In the genomic region with DNA sequence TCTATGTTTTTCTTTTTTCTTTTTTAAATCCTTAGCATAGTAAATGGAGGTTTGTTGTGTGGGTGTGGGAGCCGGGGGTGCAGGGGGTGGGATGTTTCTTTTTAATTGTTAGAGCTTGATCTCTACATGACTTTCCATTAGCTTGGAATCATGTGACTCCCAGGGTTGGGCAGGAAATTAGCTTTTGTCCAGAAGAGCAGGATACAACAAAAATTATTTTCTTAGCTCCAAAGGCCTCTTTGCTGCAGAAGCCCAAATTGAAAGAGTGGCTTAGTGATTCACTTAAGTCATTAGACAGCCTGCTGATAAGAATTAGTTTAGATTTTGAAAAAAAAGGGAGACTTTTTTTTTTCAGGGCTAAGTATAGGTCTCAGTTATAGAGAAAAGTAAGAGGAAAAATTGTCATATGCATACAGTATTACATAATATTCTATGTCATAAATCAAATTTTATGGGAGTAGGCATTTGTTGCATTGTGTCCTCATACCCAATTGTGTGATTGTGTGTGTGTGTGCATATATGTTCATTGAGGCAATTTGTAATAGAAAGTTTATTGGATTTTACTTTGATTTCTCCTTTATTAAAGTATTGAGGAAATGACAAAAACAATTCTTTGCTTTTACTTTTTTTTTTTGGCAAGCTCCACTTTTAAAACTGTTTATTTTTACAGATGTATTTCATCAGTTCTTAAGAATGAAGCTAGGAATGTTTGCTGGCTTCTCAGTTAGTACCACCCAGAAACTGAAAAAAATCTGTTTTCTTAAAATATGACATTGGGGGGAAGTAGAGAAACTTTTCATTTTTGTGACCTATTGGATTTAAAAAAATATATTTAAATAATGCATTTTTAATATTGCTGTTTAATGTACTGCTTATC, we compare ENCODE assay signal across 12 cellular contexts. TPM values are rescaled to one million over a fixed set of nuclear protein-coding genes. Genes with fewer than 3 reads are reported as not detected.
DNase-seq lines count a peak whose midpoint lies in the region; ATAC-seq, FAIRE-seq and TF ChIP-seq lines count a peak whose summit lies in the region.
"Had no signal": no experiment of that assay in that cellular context is flagged by ENCODE, and none has a peak within 500 bp of the region (broad histone marks: within the 10 kb centered on the region; RNA-seq: fewer than 3 reads in every experiment).

No MANE protein-coding gene starts in this region.

- H3K9me3 ChIP-seq in ascending aorta (no peaks in the 10 kb centered on the region), gastrocnemius medialis (no peaks in the 10 kb centered on the region), lower lobe of right lung (no peaks in the 10 kb centered on the region)
- H3K9me3 ChIP-seq: testis had no signal

- no peak for TF ChIP-seq POLR2A in gastrocnemius medialis (IDR thresholded peaks at IDR 0.05)

- peak; percentile 58 for ATAC-seq in left ventricle myocardium superior
- ATAC-seq in gastrocnemius medialis = peak in 1 of 2 donors; percentile 40
- no peak for ATAC-seq in lower lobe of right lung
- ATAC-seq: T-helper 17 cell had no signal

- H3K27ac ChIP-seq in ascending aorta (peak overlapping the region; percentile 10 to 55), gastrocnemius medialis (peak overlapping the region in 3 of 4 donors; percentile 40 to 48 (median 44)), lower lobe of right lung (no peak overlapping the region)

- peaks cover 0 to 30% of the 10 kb centered on the region in 2 donors for H3K4me1 ChIP-seq in ascending aorta
- H3K4me1 ChIP-seq in gastrocnemius medialis = peaks cover 17 to 33% of the 10 kb centered on the region in 2 donors
- peaks cover 23% of the 10 kb centered on the region for H3K4me1 ChIP-seq in lower lobe of right lung

- H3K27me3 ChIP-seq in ascending aorta (no peaks in the 10 kb centered on the region), gastrocnemius medialis (no peaks in the 10 kb centered on the region), lower lobe of right lung (ENCODE audit: low read depth) (no peaks in the 10 kb centered on the region)
- H3K27me3 ChIP-seq: testis had no signal

- TF ChIP-seq CTCF in ascending aorta (IDR thresholded peaks at IDR 0.05) (no peak), gastrocnemius medialis (IDR thresholded peaks at IDR 0.05 in 4 of 5, conservative IDR thresholded peaks at IDR 0.05 in 1 of 5) (no peak), lower lobe of right lung (IDR thresholded peaks at IDR 0.05) (no peak)

- DNase-seq in ELR (ENCODE audit: low read depth) (peak; percentile 42), ascending aorta (ENCODE audit: low spot score in 2 of 2) (no peak), left ventricle myocardium superior (no peak), gastrocnemius medialis (no peak), NCI-H526 (lab: John Stamatoyannopoulos, UW) (no peak), RCC 7860 (ENCODE audit: low spot score) (no peak), NCI-H69 (lab: John Stamatoyannopoulos, UW) (no peak), lower lobe of right lung (no peak)
- DNase-seq: MV-4-11, T-helper 17 cell, testis had no signal

- H3K4me3 ChIP-seq in ascending aorta = no peak overlapping the region
- no peak overlapping the region for H3K4me3 ChIP-seq in gastrocnemius medialis
- H3K4me3 ChIP-seq in lower lobe of right lung = no peak overlapping the region
- H3K4me3 ChIP-seq: testis had no signal

- intact Hi-C loops in ascending aorta (cut with DNase I) (loop anchor here (2.0 kb wide), 2 partner anchors 122 to 248 kb away; a partner anchor contains a TSS), left ventricle myocardium superior (cut with micrococcal nuclease) (loop anchor here (10.0 kb wide), 1 partner anchor 126 kb away; a partner anchor contains a TSS), gastrocnemius medialis (cut with DNase I; ENCODE audit: low total_unique reads) (loop anchor here (5.0 to 10.0 kb wide), 2 partner anchors 296 to 494 kb away; no protein-coding TSS in a partner anchor), lower lobe of right lung (cut with DNase I) (no loop called here)

- FAIRE-seq in RCC 7860 (lab: Jason Lieb, UNC) = no peak
- FAIRE-seq: GM18507 had no signal

- H3K36me3 ChIP-seq in ascending aorta (no peaks in the 10 kb centered on the region), gastrocnemius medialis (no peaks in the 10 kb centered on the region), lower lobe of right lung (no peaks in the 10 kb centered on the region)

- in situ Hi-C loops in gastrocnemius medialis (cut with MboI; ENCODE audit: low sequenced_read_pairs in 4 of 4) = loop anchor here in 1 of 4 donors (25.0 kb wide), 1 partner anchor 304 kb away; no protein-coding TSS in a partner anchor

RNA-seq across cellular contexts. Expression of a gene that starts 47.4 kb away (rescaled TPM):
- total RNA-seq in ascending aorta (not detected), left ventricle myocardium superior (not detected), gastrocnemius medialis (not detected), lower lobe of right lung (not detected)
- total RNA-seq: T-helper 17 cell had no signal
